33 cellular contexts compared by ENCODE assay signal in genomic region chr5:1867114-1867814, GRCh38. TPM values are rescaled to one million over a fixed set of nuclear protein-coding genes. Genes with fewer than 3 reads are reported as not detected.
DNase-seq lines count a peak whose midpoint lies in the region; ATAC-seq and TF ChIP-seq lines count a peak whose summit lies in the region.
"Had no signal": no experiment of that assay in that cellular context is flagged by ENCODE, and none has a peak within 500 bp of the region (broad histone marks: within the 10 kb centered on the region; RNA-seq: fewer than 3 reads in every experiment).

No MANE protein-coding gene starts in this region.

- H3K36me3 ChIP-seq in neuronal stem cell (replicated peaks in 1 of 2; ENCODE audit: control insufficient read depth in 2 of 2, insufficient read depth in 2 of 2, low read length in 2 of 2) (peaks cover 0 to 2% of the 10 kb centered on the region in 2 donors), ascending aorta (no peaks in the 10 kb centered on the region)
- no peaks in the 10 kb centered on the region for H3K36me3 ChIP-seq in CD8-positive, alpha-beta T cell (ENCODE audit: insufficient read depth, low read length)
- H3K36me3 ChIP-seq: neutrophil, thyroid gland had no signal

- H3K79me1 ChIP-seq in neuronal stem cell (ENCODE audit: low read depth, low read length): peaks cover 6% of the 10 kb centered on the region

- no peak overlapping the region for H3K4me2 ChIP-seq in neuronal stem cell (ENCODE audit: insufficient read depth, low read length, poor library complexity, severe bottlenecking)

- H3K9me3 Mint-ChIP-seq in Calu3 (ENCODE audit: low read depth, unreplicated experiment): no peaks in the 10 kb centered on the region
- no peaks in the 10 kb centered on the region for H3K9me3 Mint-ChIP-seq in CD8-positive, alpha-beta T cell
- H3K9me3 Mint-ChIP-seq: activated CD4-positive, alpha-beta T cell treated with anti-CD3 and anti-CD28 coated beads, Interleukin-2, amount 10 ng/mL, durations not matched to agents 24 days and 14 days; activated naive CD8-positive, alpha-beta T cell treated with anti-CD3 and anti-CD28 coated beads for 36 hours; CD4-positive, alpha-beta memory T cell; dendritic cell treated with granulocyte-macrophage colony-stimulating factor and Interleukin-4, amounts not matched to agents 40 ng/mL and 50 ng/mL, for 4 days; H9; immature natural killer cell had no signal

- DNase-seq in NCI-H748 (lab: John Stamatoyannopoulos, UW; ENCODE audit: unreplicated experiment): peak; percentile 64
- DNase-seq in NCI-H748 treated with DMSO at 0.1 percent for 48 hours (lab: John Stamatoyannopoulos, UW): no peak
- peak; percentile 20 for DNase-seq in HT-29 (ENCODE audit: low spot score)
- DNase-seq in neuronal stem cell (ENCODE audit: low spot score): no peak
- no peak for DNase-seq in Calu3
- DNase-seq in ascending aorta (ENCODE audit: low spot score in 2 of 2): no peak
- DNase-seq in CD8-positive, alpha-beta T cell: no peak
- DNase-seq: activated CD4-positive, alpha-beta T cell treated with anti-CD3 and anti-CD28 coated beads, Interleukin-2, amount 10 ng/mL, durations not matched to agents 24 days and 14 days; activated effector memory CD4-positive, alpha-beta T cell treated with anti-CD3 and anti-CD28 coated beads, Interleukin-2, amount 50 U/mL, for 16 hours; activated naive CD8-positive, alpha-beta T cell treated with anti-CD3 and anti-CD28 coated beads for 36 hours; activated T-cell treated with anti-CD3 and anti-CD28 coated beads, Interleukin-2, amount 50 U/mL, for 1 hour; AML-193; aorta; CD4-positive, alpha-beta memory T cell; central memory CD4-positive, alpha-beta T cell; H9; immature natural killer cell; NCI-H1694 treated with DMSO at 0.1 percent for 48 hours; NCI-H526 treated with DMSO at 0.1 percent for 48 hours; RPMI8226; stimulated activated CD4-positive, alpha-beta T cell treated with anti-CD3 and anti-CD28 coated beads, Interleukin-15, amount 100 ng/mL, for 24 hours; stimulated activated naive CD4-positive, alpha-beta T cell; T-helper 2 cell; thyroid gland had no signal

- WGBS in neuronal stem cell (ENCODE audit: extremely low coverage in 2 of 2, insufficient read length in 2 of 2, insufficient replicate concordance in 1 of 2), 2 donors: 100% methylated on average over 1 of the region's 8 CpGs; no CpG with 5 or more reads in 1 of the 2 donors

- no peak for ATAC-seq in CD8-positive, alpha-beta T cell
- ATAC-seq: left lobe of liver had no signal

- H3K4ac ChIP-seq in neuronal stem cell (ENCODE audit: low read length): no peak overlapping the region

- H3K27me3 ChIP-seq in neuronal stem cell (ENCODE audit: control insufficient read depth in 3 of 3, insufficient read depth in 3 of 3, low read depth in 1 of 3, low read length in 3 of 3) (peaks cover 0 to 61% (median 39%) of the 10 kb centered on the region in 3 experiments), ascending aorta (peaks cover 6% of the 10 kb centered on the region)
- H3K27me3 ChIP-seq in CD8-positive, alpha-beta T cell (ENCODE audit: insufficient read depth, low read length): no peaks in the 10 kb centered on the region
- H3K27me3 ChIP-seq: thyroid gland had no signal

- no peak overlapping the region for H2BK5ac ChIP-seq in neuronal stem cell (ENCODE audit: low read length)

- no peak overlapping the region for H3K27ac Mint-ChIP-seq in Calu3 (ENCODE audit: unreplicated experiment)
- no peak overlapping the region for H3K27ac Mint-ChIP-seq in CD8-positive, alpha-beta T cell
- H3K27ac Mint-ChIP-seq: activated CD4-positive, alpha-beta T cell treated with anti-CD3 and anti-CD28 coated beads, Interleukin-2, amount 10 ng/mL, durations not matched to agents 24 days and 14 days; activated naive CD8-positive, alpha-beta T cell treated with anti-CD3 and anti-CD28 coated beads for 36 hours; CD4-positive, alpha-beta memory T cell; dendritic cell treated with granulocyte-macrophage colony-stimulating factor and Interleukin-4, amounts not matched to agents 40 ng/mL and 50 ng/mL, for 4 days; H9; immature natural killer cell; progenitor cell of endocrine pancreas had no signal

- H3K4me3 ChIP-seq in neuronal stem cell (ENCODE audit: low read length in 2 of 2): no peak overlapping the region
- H3K4me3 ChIP-seq in ascending aorta: no peak overlapping the region
- H3K4me3 ChIP-seq in CD8-positive, alpha-beta T cell (ENCODE audit: low read depth, low read length): no peak overlapping the region
- H3K4me3 ChIP-seq: thyroid gland had no signal

- H3K18ac ChIP-seq in neuronal stem cell (ENCODE audit: low read length): peak overlapping the region; percentile 80

- H3K23ac ChIP-seq in neuronal stem cell (ENCODE audit: low read depth, low read length, poor library complexity): peak overlapping the region; percentile 20

- no peak overlapping the region for H3K14ac ChIP-seq in neuronal stem cell (ENCODE audit: low read length)

- H2BK15ac ChIP-seq in neuronal stem cell (ENCODE audit: low read length): peak overlapping the region; percentile 98

- no TSS peak for BruUV-seq in Calu3 (replicated peaks; lab: Mats Ljungman, UMichigan)

- H2AK5ac ChIP-seq in neuronal stem cell (ENCODE audit: low read depth, low read length): no peak overlapping the region

- intact Hi-C loops in Calu3 (cut with micrococcal nuclease; ENCODE audit: unreplicated experiment): no loop called here
- intact Hi-C loops in ascending aorta (cut with DNase I): no loop called here
- intact Hi-C loops in CD8-positive, alpha-beta T cell (cut with DNase I, micrococcal nuclease): no loop called here

- POLR2A ChIA-PET in CD8-positive, alpha-beta T cell (lab: Charles Lee): no interaction called here

- no peak overlapping the region for H4K91ac ChIP-seq in neuronal stem cell (ENCODE audit: low read depth, low read length, poor library complexity)

- H3K27ac ChIP-seq in VCaP: peak overlapping the region; percentile 28
- no peak overlapping the region for H3K27ac ChIP-seq in neuronal stem cell (replicated peaks; ENCODE audit: low read length)
- H3K27ac ChIP-seq in ascending aorta: no peak overlapping the region
- H3K27ac ChIP-seq in CD8-positive, alpha-beta T cell (ENCODE audit: low read depth, low read length): no peak overlapping the region
- H3K27ac ChIP-seq: neutrophil, thyroid gland had no signal

- H4K8ac ChIP-seq in neuronal stem cell (ENCODE audit: low read depth, low read length): no peak overlapping the region

- H3K9me3 ChIP-seq in neuronal stem cell (replicated peaks in 1 of 2; ENCODE audit: control insufficient read depth in 2 of 2, insufficient read depth in 1 of 2, low read depth in 1 of 2, low read length in 2 of 2): peaks cover 0 to 3% of the 10 kb centered on the region in 2 donors
- no peaks in the 10 kb centered on the region for H3K9me3 ChIP-seq in ascending aorta
- no peaks in the 10 kb centered on the region for H3K9me3 ChIP-seq in CD8-positive, alpha-beta T cell (ENCODE audit: low read length)
- H3K9me3 ChIP-seq: neutrophil, thyroid gland had no signal

- H3K9ac ChIP-seq in neuronal stem cell (ENCODE audit: low read depth, low read length, poor library complexity): no peak overlapping the region

- no peaks in the 10 kb centered on the region for H3K36me3 Mint-ChIP-seq in Calu3 (ENCODE audit: insufficient read depth, unreplicated experiment)
- no peaks in the 10 kb centered on the region for H3K36me3 Mint-ChIP-seq in CD8-positive, alpha-beta T cell
- H3K36me3 Mint-ChIP-seq: activated naive CD8-positive, alpha-beta T cell treated with anti-CD3 and anti-CD28 coated beads for 36 hours; CD4-positive, alpha-beta memory T cell; immature natural killer cell had no signal

- no peak overlapping the region for H3K4me3 Mint-ChIP-seq in Calu3 (ENCODE audit: low read depth, unreplicated experiment)
- no peak overlapping the region for H3K4me3 Mint-ChIP-seq in CD8-positive, alpha-beta T cell
- H3K4me3 Mint-ChIP-seq: activated CD4-positive, alpha-beta T cell treated with anti-CD3 and anti-CD28 coated beads, Interleukin-2, amount 10 ng/mL, durations not matched to agents 24 days and 14 days; activated naive CD8-positive, alpha-beta T cell treated with anti-CD3 and anti-CD28 coated beads for 36 hours; dendritic cell treated with granulocyte-macrophage colony-stimulating factor and Interleukin-4, amounts not matched to agents 40 ng/mL and 50 ng/mL, for 4 days; H9; immature natural killer cell had no signal

- peaks cover 54% of the 10 kb centered on the region for H3K27me3 Mint-ChIP-seq in Calu3 (ENCODE audit: unreplicated experiment)
- peaks cover 27% of the 10 kb centered on the region for H3K27me3 Mint-ChIP-seq in CD8-positive, alpha-beta T cell (ENCODE audit: low read depth)
- H3K27me3 Mint-ChIP-seq: activated CD4-positive, alpha-beta T cell treated with anti-CD3 and anti-CD28 coated beads, Interleukin-2, amount 10 ng/mL, durations not matched to agents 24 days and 14 days had no signal

- CTCF ChIA-PET in Calu3 (lab: Charles Lee): no interaction called here
- CTCF ChIA-PET in CD8-positive, alpha-beta T cell (lab: Charles Lee): no interaction called here

- H3K4me1 Mint-ChIP-seq in Calu3 (ENCODE audit: low read depth, unreplicated experiment): no peaks in the 10 kb centered on the region
- no peaks in the 10 kb centered on the region for H3K4me1 Mint-ChIP-seq in CD8-positive, alpha-beta T cell (ENCODE audit: low read depth)
- H3K4me1 Mint-ChIP-seq: activated naive CD8-positive, alpha-beta T cell treated with anti-CD3 and anti-CD28 coated beads for 36 hours; immature natural killer cell had no signal

- H2BK120ac ChIP-seq in neuronal stem cell (ENCODE audit: low read depth, low read length): no peak overlapping the region

- TF ChIP-seq CTCF in VCaP (conservative IDR thresholded peaks at IDR 0.05): no peak
- TF ChIP-seq CTCF in Calu3 (IDR thresholded peaks at IDR 0.05; ENCODE audit: unreplicated experiment): no peak
- TF ChIP-seq CTCF in ascending aorta (IDR thresholded peaks at IDR 0.05): no peak
- no peak for TF ChIP-seq CTCF in CD8-positive, alpha-beta T cell (IDR thresholded peaks at IDR 0.05)

- H2AFZ ChIP-seq in neuronal stem cell (ENCODE audit: low read length): no peak overlapping the region

- peaks cover 2 to 12% of the 10 kb centered on the region in 2 donors for H3K4me1 ChIP-seq in neuronal stem cell (ENCODE audit: control insufficient read depth in 2 of 2, insufficient read depth in 1 of 2, low read depth in 1 of 2, low read length in 2 of 2)
- no peaks in the 10 kb centered on the region for H3K4me1 ChIP-seq in ascending aorta
- H3K4me1 ChIP-seq in CD8-positive, alpha-beta T cell (ENCODE audit: insufficient read depth, low read length): no peaks in the 10 kb centered on the region
- H3K4me1 ChIP-seq: thyroid gland had no signal

- peak overlapping the region; percentile 84 for H2BK12ac ChIP-seq in neuronal stem cell (ENCODE audit: low read length)

RNA-seq across cellular contexts. Expression of gene IRX4, which starts 15.5 kb away (rescaled TPM):
- not detected in 2 replicates for total RNA-seq in HT-29 (2014; rRNA removed; shearing (Covaris generic))
- polyA plus RNA-seq in neuronal stem cell (2013, experiment 1 of 2): not detected
- polyA plus RNA-seq in neuronal stem cell (2013, experiment 2 of 2): 0.01 TPM
- not detected in 2 replicates for total RNA-seq in Calu3 (2022)
- total RNA-seq in ascending aorta: not detected
- total RNA-seq in CD8-positive, alpha-beta T cell: not detected
- total RNA-seq: activated CD4-positive, alpha-beta T cell treated with anti-CD3 and anti-CD28 coated beads, Interleukin-2, amount 10 ng/mL, durations not matched to agents 24 days and 14 days; activated CD8-positive, alpha-beta memory T cell treated with anti-CD3 and anti-CD28 coated beads for 36 hours; activated naive CD8-positive, alpha-beta T cell treated with anti-CD3 and anti-CD28 coated beads for 36 hours; aorta; CD4-positive, alpha-beta memory T cell; fibroblast of lung; left lobe of liver; mesenteric fat pad; myocyte; thyroid gland had no signal
- polyA plus RNA-seq: aorta; CD4-positive, alpha-beta memory T cell; fibroblast of lung; immature natural killer cell had no signal

Comparison
In these comparisons a context has a peak if more than half of its experiments do, and no peak if none do; other contexts are left out.
1. DNase-seq: peak in NCI-H748 (single experiment) and HT-29 (single experiment); none in NCI-H748 treated with DMSO at 0.1 percent for 48 hours (single experiment), neuronal stem cell (single experiment), Calu3 (single experiment), ascending aorta (0 of 2) and CD8-positive, alpha-beta T cell (0 of 7).